Comparison of ENCODE assay signal across 1 cellular context in the genomic region with DNA sequence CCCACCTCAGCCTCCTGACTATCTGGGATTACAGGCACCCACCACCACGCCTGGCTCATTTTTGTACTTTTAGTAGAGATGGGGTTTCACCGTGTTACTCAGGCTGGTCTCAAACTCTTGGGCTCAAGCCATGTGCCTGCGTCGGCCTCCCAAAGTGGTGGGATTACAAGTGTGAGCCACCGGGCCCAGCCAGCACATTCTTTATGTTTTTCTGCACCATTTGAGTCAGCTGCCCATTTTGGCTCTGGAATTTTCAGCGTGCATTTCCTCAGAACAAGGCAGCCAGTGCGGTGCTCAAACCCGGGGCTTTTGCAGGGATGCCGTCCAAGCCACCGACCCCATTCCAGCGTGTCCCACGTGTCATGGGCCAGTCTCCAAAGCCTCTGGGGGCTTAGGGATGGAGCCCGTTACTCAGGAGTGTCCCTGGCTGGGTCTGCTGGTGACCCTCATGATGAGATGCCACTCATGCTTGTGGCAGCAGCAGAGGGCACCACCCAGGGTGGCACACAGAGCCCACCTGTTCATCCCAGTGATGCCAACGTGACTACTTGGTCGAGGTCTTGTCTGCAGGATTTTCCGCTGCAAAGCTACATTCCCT.
TF ChIP-seq lines count a peak whose summit lies in the region.

No MANE protein-coding gene starts in this region.

TF ChIP-seq in IMR-90, 13 proteins besides CTCF, POLR2A, EP300 and RAD21:
- TF ChIP-seq BHLHE40 (IDR thresholded peaks at IDR 0.05; ENCODE audit: low read depth, low read length) (no peak), CEBPB (IDR thresholded peaks at IDR 0.05; ENCODE audit: low read depth, low read length) (no peak), MAZ (IDR thresholded peaks at IDR 0.05; ENCODE audit: borderline replicate concordance, low read depth, low read length) (no peak), NFE2L2 (IDR thresholded peaks at IDR 0.05; ENCODE audit: low read depth, low read length) (no peak), CHD1 (IDR thresholded peaks at IDR 0.05; ENCODE audit: low read depth, low read length) (no peak), RFX5 (IDR thresholded peaks at IDR 0.05; ENCODE audit: low read depth, low read length) (no peak), RCOR1 (IDR thresholded peaks at IDR 0.05; ENCODE audit: insufficient replicate concordance, low read length) (no peak), FOS (IDR thresholded peaks at IDR 0.05; ENCODE audit: low read depth, low read length) (no peak), SMC3 (IDR thresholded peaks at IDR 0.05; ENCODE audit: low read depth, low read length) (no peak), MXI1 (IDR thresholded peaks at IDR 0.05; ENCODE audit: borderline replicate concordance, low read depth, low read length) (no peak), MAFK (IDR thresholded peaks at IDR 0.05; ENCODE audit: low read depth, low read length) (no peak)
- TF ChIP-seq, protein P1, sequence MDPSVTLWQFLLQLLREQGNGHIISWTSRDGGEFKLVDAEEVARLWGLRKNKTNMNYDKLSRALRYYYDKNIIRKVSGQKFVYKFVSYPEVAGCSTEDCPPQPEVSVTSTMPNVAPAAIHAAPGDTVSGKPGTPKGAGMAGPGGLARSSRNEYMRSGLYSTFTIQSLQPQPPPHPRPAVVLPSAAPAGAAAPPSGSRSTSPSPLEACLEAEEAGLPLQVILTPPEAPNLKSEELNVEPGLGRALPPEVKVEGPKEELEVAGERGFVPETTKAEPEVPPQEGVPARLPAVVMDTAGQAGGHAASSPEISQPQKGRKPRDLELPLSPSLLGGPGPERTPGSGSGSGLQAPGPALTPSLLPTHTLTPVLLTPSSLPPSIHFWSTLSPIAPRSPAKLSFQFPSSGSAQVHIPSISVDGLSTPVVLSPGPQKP (IDR thresholded peaks at IDR 0.05; ENCODE audit: borderline replicate concordance, low read depth, low read length): no peak
- TF ChIP-seq, protein P2, sequence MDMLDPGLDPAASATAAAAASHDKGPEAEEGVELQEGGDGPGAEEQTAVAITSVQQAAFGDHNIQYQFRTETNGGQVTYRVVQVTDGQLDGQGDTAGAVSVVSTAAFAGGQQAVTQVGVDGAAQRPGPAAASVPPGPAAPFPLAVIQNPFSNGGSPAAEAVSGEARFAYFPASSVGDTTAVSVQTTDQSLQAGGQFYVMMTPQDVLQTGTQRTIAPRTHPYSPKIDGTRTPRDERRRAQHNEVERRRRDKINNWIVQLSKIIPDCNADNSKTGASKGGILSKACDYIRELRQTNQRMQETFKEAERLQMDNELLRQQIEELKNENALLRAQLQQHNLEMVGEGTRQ (IDR thresholded peaks at IDR 0.05; ENCODE audit: low read depth, low read length): no peak
TF ChIP-seq in IMR-90: peak in this region for 0.
